In genomic region chr1:157575744-157576143, GRCh38 we compare ENCODE assay signal across 15 cellular contexts. TPM values are rescaled to one million over a fixed set of nuclear protein-coding genes. Genes with fewer than 3 reads are reported as not detected.
DNase-seq lines count a peak whose midpoint lies in the region; ATAC-seq and TF ChIP-seq lines count a peak whose summit lies in the region.
"Had no signal": no experiment of that assay in that cellular context is flagged by ENCODE, and none has a peak within 500 bp of the region (broad histone marks: within the 10 kb centered on the region; RNA-seq: fewer than 3 reads in every experiment).

No MANE protein-coding gene starts in this region.

- no peaks in the 10 kb centered on the region for H3K9me3 Mint-ChIP-seq in glutamatergic neuron (ENCODE audit: unreplicated experiment)
- H3K9me3 Mint-ChIP-seq: activated naive CD4-positive, alpha-beta T cell treated with anti-CD3 and anti-CD28 coated beads, Interleukin-2, amount 50 U/mL, for 72 hours; CD4-positive, alpha-beta T cell had no signal

- peaks cover 5% of the 10 kb centered on the region for H3K4me1 Mint-ChIP-seq in glutamatergic neuron (ENCODE audit: low read depth, unreplicated experiment)

- no peak overlapping the region for H3K27ac Mint-ChIP-seq in glutamatergic neuron (ENCODE audit: unreplicated experiment)
- H3K27ac Mint-ChIP-seq: activated naive CD4-positive, alpha-beta T cell treated with anti-CD3 and anti-CD28 coated beads, Interleukin-2, amount 50 U/mL, for 72 hours; CD4-positive, alpha-beta T cell had no signal

- TF ChIP-seq CTCF in glutamatergic neuron (IDR thresholded peaks at IDR 0.05; ENCODE audit: partially characterized antibody, unreplicated experiment) = no peak

- no peaks in the 10 kb centered on the region for H3K36me3 Mint-ChIP-seq in glutamatergic neuron (ENCODE audit: unreplicated experiment)
- H3K36me3 Mint-ChIP-seq: activated naive CD4-positive, alpha-beta T cell treated with anti-CD3 and anti-CD28 coated beads, Interleukin-2, amount 50 U/mL, for 72 hours had no signal

- peak; percentile 76 for ATAC-seq in GM19043 (IDR thresholded peaks at IDR 0.05; ENCODE audit: low read depth, unreplicated experiment)
- peak; percentile 69 for ATAC-seq in GM21786 (IDR thresholded peaks at IDR 0.05; ENCODE audit: unreplicated experiment)
- ATAC-seq in HG03139 (IDR thresholded peaks at IDR 0.05; ENCODE audit: unreplicated experiment) = peak; percentile 60
- ATAC-seq: activated naive CD4-positive, alpha-beta T cell treated with anti-CD3 and anti-CD28 coated beads, Interleukin-2, amount 50 U/mL, for 72 hours; HCT116 had no signal

- H3K27me3 Mint-ChIP-seq in glutamatergic neuron (ENCODE audit: unreplicated experiment) = peaks cover 3% of the 10 kb centered on the region

- H3K4me3 Mint-ChIP-seq in glutamatergic neuron (ENCODE audit: unreplicated experiment) = no peak overlapping the region
- H3K4me3 Mint-ChIP-seq: CD4-positive, alpha-beta T cell had no signal

- DNase-seq in SW480 (ENCODE audit: low spot score) (no peak), glutamatergic neuron (no peak), NCI-H774 (lab: John Stamatoyannopoulos, UW) (no peak)
- DNase-seq in central memory CD4-positive, alpha-beta T cell = no peak
- DNase-seq: caudate nucleus; CD4-positive, alpha-beta T cell; MM.1S had no signal

RNA-seq across cellular contexts. Expression of gene FCRL4, which starts 22.1 kb away (rescaled TPM):
- not detected for total RNA-seq in glutamatergic neuron (ENCODE audit: unreplicated experiment)
- total RNA-seq: activated naive CD4-positive, alpha-beta T cell treated with anti-CD3 and anti-CD28 coated beads, Interleukin-2, amount 50 U/mL, for 72 hours; CD4-positive, alpha-beta T cell; HT1080; omental fat pad; skeletal muscle tissue had no signal

RNA-seq across cellular contexts. Expression of gene FCRL5, which starts 23.4 kb away (rescaled TPM):
- total RNA-seq in glutamatergic neuron (ENCODE audit: unreplicated experiment) = not detected
- total RNA-seq: activated naive CD4-positive, alpha-beta T cell treated with anti-CD3 and anti-CD28 coated beads, Interleukin-2, amount 50 U/mL, for 72 hours; CD4-positive, alpha-beta T cell; HT1080; skeletal muscle tissue had no signal
